10 cellular contexts compared by ENCODE assay signal in genomic region chr7:54757711-54758110, GRCh38. TPM values are rescaled to one million over a fixed set of nuclear protein-coding genes. Genes with fewer than 3 reads are reported as not detected.
DNase-seq lines count a peak whose midpoint lies in the region; ATAC-seq and TF ChIP-seq lines count a peak whose summit lies in the region.
"Had no signal": no experiment of that assay in that cellular context is flagged by ENCODE, and none has a peak within 500 bp of the region (broad histone marks: within the 10 kb centered on the region; RNA-seq: fewer than 3 reads in every experiment).

No MANE protein-coding gene starts in this region.

- no peak for TF ChIP-seq CTCF in LNCaP clone FGC (IDR thresholded peaks at IDR 0.05; ENCODE audit: control insufficient read depth, extremely low read depth, insufficient read depth)
- TF ChIP-seq CTCF in neural cell (IDR thresholded peaks at IDR 0.05; ENCODE audit: poor library complexity, severe bottlenecking), result no peak

- H3K9ac ChIP-seq in BLaER1 treated with 17β-estradiol and CSF1 and Interleukin-3, amounts not matched to agents 10 nM and 100 nM, result peak overlapping the region; percentile 89 to 95 (median 93); a peak in 21 of 22 replicates
- H3K9ac ChIP-seq in neural cell (ENCODE audit: low read length), result peak overlapping the region; percentile 81

- H3K4me1 ChIP-seq in BLaER1 treated with 17β-estradiol and CSF1 and Interleukin-3, amounts not matched to agents 10 nM and 100 nM, result peaks cover 15 to 60% (median 22%) of the 10 kb centered on the region in 10 experiments

- H3K4me3 Mint-ChIP-seq in dendritic cell treated with granulocyte-macrophage colony-stimulating factor and Interleukin-4, amounts not matched to agents 40 ng/mL and 50 ng/mL, for 4 days, result peak overlapping the region; percentile 99

- peaks cover 29 to 62% (median 53%) of the 10 kb centered on the region in 11 experiments; a peak in 21 of 22 replicates for H4K20me1 ChIP-seq in BLaER1 treated with 17β-estradiol and CSF1 and Interleukin-3, amounts not matched to agents 10 nM and 100 nM
- H4K20me1 ChIP-seq in neural cell (ENCODE audit: insufficient read depth), result no peaks in the 10 kb centered on the region

- DNase-seq in LNCaP clone FGC (ENCODE audit: low read depth), result no peak
- DNase-seq in activated CD4-positive, CD25-positive, alpha-beta regulatory T cell treated with anti-CD3 and anti-CD28 coated beads, Interleukin-2, amount 50 U/mL, for 72 hours, result no peak
- no peak for DNase-seq in RPMI8226
- DNase-seq: cerebellar nuclear complex, NCI-H2029 had no signal

- H3K9me3 Mint-ChIP-seq in dendritic cell treated with granulocyte-macrophage colony-stimulating factor and Interleukin-4, amounts not matched to agents 40 ng/mL and 50 ng/mL, for 4 days, result no peaks in the 10 kb centered on the region

- peak overlapping the region in 3 of 11 experiments; percentile 92 to 96 (median 95); a peak in 5 of 22 replicates for H3K27ac ChIP-seq in BLaER1 treated with 17β-estradiol and CSF1 and Interleukin-3, amounts not matched to agents 10 nM and 100 nM
- H3K27ac ChIP-seq in neural cell (ENCODE audit: low read length), result no peak overlapping the region

- peaks cover 5% of the 10 kb centered on the region for H3K27me3 Mint-ChIP-seq in dendritic cell treated with granulocyte-macrophage colony-stimulating factor and Interleukin-4, amounts not matched to agents 40 ng/mL and 50 ng/mL, for 4 days

- ATAC-seq in HG02840 (IDR thresholded peaks at IDR 0.05; ENCODE audit: low FRiP score, unreplicated experiment) (no peak), HG02973 (IDR thresholded peaks at IDR 0.05; ENCODE audit: unreplicated experiment) (no peak)

- no peaks in the 10 kb centered on the region for H3K27me3 ChIP-seq in BLaER1 treated with 17β-estradiol and CSF1 and Interleukin-3, amounts not matched to agents 10 nM and 100 nM
- H3K27me3 ChIP-seq in neural cell (ENCODE audit: insufficient read depth, low read depth, low read length), result no peaks in the 10 kb centered on the region

- H3K9me3 ChIP-seq in BLaER1 treated with 17β-estradiol and CSF1 and Interleukin-3, amounts not matched to agents 10 nM and 100 nM (replicated peaks in 1 of 11), result no peaks in the 10 kb centered on the region
- no peaks in the 10 kb centered on the region for H3K9me3 ChIP-seq in neural cell (ENCODE audit: low read length)

- peaks cover 26 to 44% (median 39%) of the 10 kb centered on the region in 11 experiments for H3K36me3 ChIP-seq in BLaER1 treated with 17β-estradiol and CSF1 and Interleukin-3, amounts not matched to agents 10 nM and 100 nM
- H3K36me3 ChIP-seq in neural cell (ENCODE audit: insufficient read depth, low read length), result no peaks in the 10 kb centered on the region

- no peak for TF ChIP-seq RAD21 in neural cell (conservative IDR thresholded peaks at IDR 0.05)

- peaks cover 44% of the 10 kb centered on the region for H3K79me2 ChIP-seq in neural cell (replicated peaks; ENCODE audit: insufficient read depth, low read length)

- intact Hi-C loops in dendritic cell treated with granulocyte-macrophage colony-stimulating factor and Interleukin-4, amounts not matched to agents 40 ng/mL and 50 ng/mL, for 4 days (cut with micrococcal nuclease), result loop anchor here (5.0 kb wide), 1 partner anchor 610 kb away; the partner anchor contains the start of gene LANCL2

- H3K27ac Mint-ChIP-seq in dendritic cell treated with granulocyte-macrophage colony-stimulating factor and Interleukin-4, amounts not matched to agents 40 ng/mL and 50 ng/mL, for 4 days, result no peak overlapping the region

- no peak overlapping the region for H2AFZ ChIP-seq in neural cell (ENCODE audit: low read depth, low read length)

- no peaks in the 10 kb centered on the region for H3K9me2 ChIP-seq in neural cell (ENCODE audit: insufficient read depth, low read length)

- H3K36me3 Mint-ChIP-seq in dendritic cell treated with granulocyte-macrophage colony-stimulating factor and Interleukin-4, amounts not matched to agents 40 ng/mL and 50 ng/mL, for 4 days (ENCODE audit: low read depth), result peaks cover 27% of the 10 kb centered on the region

- peak overlapping the region; percentile 85 to 99 (median 93) for H3K4me2 ChIP-seq in BLaER1 treated with 17β-estradiol and CSF1 and Interleukin-3, amounts not matched to agents 10 nM and 100 nM
- H3K4me2 ChIP-seq in neural cell (ENCODE audit: low read length), result peak overlapping the region; percentile 91

- TF ChIP-seq EP300 in neural cell (conservative IDR thresholded peaks at IDR 0.05; ENCODE audit: poor library complexity, severe bottlenecking), result no peak

- H3K4me1 Mint-ChIP-seq in dendritic cell treated with granulocyte-macrophage colony-stimulating factor and Interleukin-4, amounts not matched to agents 40 ng/mL and 50 ng/mL, for 4 days (ENCODE audit: low read depth), result peaks cover 22% of the 10 kb centered on the region

- no peaks in the 10 kb centered on the region for H3F3A ChIP-seq in neural cell (ENCODE audit: insufficient read depth, low read length, poor library complexity, severe bottlenecking)

- H3K4me3 ChIP-seq in BLaER1 treated with 17β-estradiol and CSF1 and Interleukin-3, amounts not matched to agents 10 nM and 100 nM, result peak overlapping the region; percentile 84 to 99 (median 93)
- peak overlapping the region; percentile 90 for H3K4me3 ChIP-seq in LNCaP clone FGC (ENCODE audit: low read depth, low read length)
- peak overlapping the region; percentile 90 for H3K4me3 ChIP-seq in neural cell (ENCODE audit: low read length)

TF ChIP-seq in neural cell, 6 proteins besides CTCF, POLR2A, EP300 and RAD21:
- TF ChIP-seq SMC3 (conservative IDR thresholded peaks at IDR 0.05; ENCODE audit: poor library complexity), result no peak
- no peak for TF ChIP-seq POLR2AphosphoS5 (IDR thresholded peaks at IDR 0.05)
- no peak for TF ChIP-seq TAF1 (IDR thresholded peaks at IDR 0.05; ENCODE audit: low read depth)
- TF ChIP-seq MXI1 (conservative IDR thresholded peaks at IDR 0.05; ENCODE audit: poor library complexity, severe bottlenecking), result no peak
- TF ChIP-seq EZH2 (IDR thresholded peaks at IDR 0.05; ENCODE audit: borderline replicate concordance, insufficient read depth, low read length, poor library complexity, severe bottlenecking), result no peak
- TF ChIP-seq, protein P1, sequence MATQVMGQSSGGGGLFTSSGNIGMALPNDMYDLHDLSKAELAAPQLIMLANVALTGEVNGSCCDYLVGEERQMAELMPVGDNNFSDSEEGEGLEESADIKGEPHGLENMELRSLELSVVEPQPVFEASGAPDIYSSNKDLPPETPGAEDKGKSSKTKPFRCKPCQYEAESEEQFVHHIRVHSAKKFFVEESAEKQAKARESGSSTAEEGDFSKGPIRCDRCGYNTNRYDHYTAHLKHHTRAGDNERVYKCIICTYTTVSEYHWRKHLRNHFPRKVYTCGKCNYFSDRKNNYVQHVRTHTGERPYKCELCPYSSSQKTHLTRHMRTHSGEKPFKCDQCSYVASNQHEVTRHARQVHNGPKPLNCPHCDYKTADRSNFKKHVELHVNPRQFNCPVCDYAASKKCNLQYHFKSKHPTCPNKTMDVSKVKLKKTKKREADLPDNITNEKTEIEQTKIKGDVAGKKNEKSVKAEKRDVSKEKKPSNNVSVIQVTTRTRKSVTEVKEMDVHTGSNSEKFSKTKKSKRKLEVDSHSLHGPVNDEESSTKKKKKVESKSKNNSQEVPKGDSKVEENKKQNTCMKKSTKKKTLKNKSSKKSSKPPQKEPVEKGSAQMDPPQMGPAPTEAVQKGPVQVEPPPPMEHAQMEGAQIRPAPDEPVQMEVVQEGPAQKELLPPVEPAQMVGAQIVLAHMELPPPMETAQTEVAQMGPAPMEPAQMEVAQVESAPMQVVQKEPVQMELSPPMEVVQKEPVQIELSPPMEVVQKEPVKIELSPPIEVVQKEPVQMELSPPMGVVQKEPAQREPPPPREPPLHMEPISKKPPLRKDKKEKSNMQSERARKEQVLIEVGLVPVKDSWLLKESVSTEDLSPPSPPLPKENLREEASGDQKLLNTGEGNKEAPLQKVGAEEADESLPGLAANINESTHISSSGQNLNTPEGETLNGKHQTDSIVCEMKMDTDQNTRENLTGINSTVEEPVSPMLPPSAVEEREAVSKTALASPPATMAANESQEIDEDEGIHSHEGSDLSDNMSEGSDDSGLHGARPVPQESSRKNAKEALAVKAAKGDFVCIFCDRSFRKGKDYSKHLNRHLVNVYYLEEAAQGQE (IDR thresholded peaks at IDR 0.05; ENCODE audit: borderline replicate concordance), result no peak

RNA-seq across cellular contexts. Expression of gene SEC61G, which starts 1.3 kb away (rescaled TPM):
- 1,191 and 2,117 TPM in 2 replicates for polyA plus RNA-seq in neural cell
- 196 and 357 TPM in 2 replicates for polyA minus RNA-seq in neural cell
